20 cellular contexts compared by ENCODE assay signal in the genomic region with DNA sequence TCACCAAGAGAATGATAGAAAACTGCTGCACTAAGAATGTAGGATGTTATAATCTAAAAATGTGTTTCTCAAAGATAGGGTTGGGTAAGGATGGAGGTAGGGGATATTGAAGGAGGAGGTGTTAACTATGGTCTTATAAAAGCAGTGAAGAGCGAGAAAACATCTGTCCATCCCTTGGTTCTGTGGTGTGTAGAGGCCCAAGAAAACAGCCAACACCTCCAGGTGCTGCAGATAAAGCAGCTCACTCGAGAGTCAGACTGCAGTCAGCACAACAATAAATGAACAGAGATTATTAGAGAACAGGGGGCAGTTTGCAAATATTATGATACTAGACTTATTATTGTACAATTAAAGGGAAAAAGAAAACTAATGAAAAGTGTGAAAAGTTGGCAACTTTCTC.
A peak's percentile ranks its signal among the peaks of the same experiment; 100 is the strongest.
DNase-seq lines count a peak whose midpoint lies in the region; ATAC-seq, FAIRE-seq and TF ChIP-seq lines count a peak whose summit lies in the region.
"Had no signal": no experiment of that assay in that cellular context is flagged by ENCODE, and none has a peak within 500 bp of the region (broad histone marks: within the 10 kb centered on the region; RNA-seq: fewer than 3 reads in every experiment).

No MANE protein-coding gene starts in this region.

- peaks cover 70% of the 10 kb centered on the region; the same call in 1 of the 2 replicates for H3K79me2 ChIP-seq in OCI-LY7 (ENCODE audit: insufficient read depth, low read depth, low read length)

- H4K20me1 ChIP-seq in BLaER1: no peaks in the 10 kb centered on the region
- H4K20me1 ChIP-seq in OCI-LY7 (ENCODE audit: insufficient read depth, low read length): no peaks in the 10 kb centered on the region

- no peak overlapping the region for H3K4me3 ChIP-seq in BLaER1
- H3K4me3 ChIP-seq in OCI-LY7 (ENCODE audit: low read depth, low read length, poor library complexity, severe bottlenecking): no peak overlapping the region

- H3K27me3 ChIP-seq in BLaER1: no peaks in the 10 kb centered on the region
- H3K27me3 ChIP-seq: BE2C had no signal

- DNase-seq in Right ventricle myocardium inferior (ENCODE audit: missing footprints): peak; percentile 4
- DNase-seq in left cardiac atrium: no peak
- no peak for DNase-seq in GM18507 (ENCODE audit: extremely low spot score, insufficient read length, low read depth)
- DNase-seq in OCI-LY7 (ENCODE audit: low spot score): peak; percentile 39
- no peak for DNase-seq in osteocyte (ENCODE audit: extremely low spot score, unreplicated experiment)
- DNase-seq in erythroblast (lab: John Stamatoyannopoulos, UW): no peak
- DNase-seq in DMS53 (lab: John Stamatoyannopoulos, UW): no peak
- DNase-seq: BE2C; CD4-positive, alpha-beta memory T cell; DMS153; DMS79 treated with DMSO at 0.1 percent for 48 hours; EL; GOT3; H9; KBM-7 had no signal

- H3K36me3 Mint-ChIP-seq in osteocyte (ENCODE audit: unreplicated experiment): peaks cover 2% of the 10 kb centered on the region

- FAIRE-seq in GM18507 (lab: Jason Lieb, UNC): peak; percentile 9
- FAIRE-seq: GM12892, HepG2 had no signal

- peak overlapping the region; percentile 68 for H3K4me2 ChIP-seq in BLaER1
- peak overlapping the region; percentile 20; the same call in 1 of the 2 replicates for H3K4me2 ChIP-seq in OCI-LY7 (ENCODE audit: low read length)

- intact Hi-C loops in Right ventricle myocardium inferior (cut with DNase I) (no loop called here), left cardiac atrium (cut with DNase I) (no loop called here), OCI-LY7 (cut with micrococcal nuclease; ENCODE audit: unreplicated experiment) (no loop called here)

- H3K4me3 Mint-ChIP-seq in osteocyte (ENCODE audit: unreplicated experiment): no peak overlapping the region
- H3K4me3 Mint-ChIP-seq: CD14-positive monocyte; CD4-positive, alpha-beta memory T cell; H9; IgD-negative memory B cell had no signal

- H3K9ac ChIP-seq in BLaER1: peak overlapping the region; percentile 60; the same call in 1 of the 2 replicates

- no peak for TF ChIP-seq CTCF in OCI-LY7 (conservative IDR thresholded peaks at IDR 0.05; ENCODE audit: low read length)
- TF ChIP-seq CTCF in osteocyte (IDR thresholded peaks at IDR 0.05): no peak

- BruUV-seq in OCI-LY7 (replicated peaks; lab: Mats Ljungman, UMichigan): no TSS peak

- H3K36me3 ChIP-seq in BLaER1 (peaks cover 23% of the 10 kb centered on the region), OCI-LY7 (ENCODE audit: insufficient read depth, low read length) (peaks cover 47% of the 10 kb centered on the region)
- H3K36me3 ChIP-seq: BE2C had no signal

- peak overlapping the region; percentile 84 for H3K27ac ChIP-seq in BLaER1
- H3K27ac ChIP-seq in OCI-LY7 (ENCODE audit: low read depth, low read length, poor library complexity, severe bottlenecking): peak overlapping the region; percentile 44

- H3K27ac Mint-ChIP-seq in osteocyte (ENCODE audit: unreplicated experiment): no peak overlapping the region
- H3K27ac Mint-ChIP-seq: CD14-positive monocyte; CD4-positive, alpha-beta memory T cell; H9; IgD-negative memory B cell had no signal

- H3K9me2 ChIP-seq in OCI-LY7 (ENCODE audit: insufficient read depth, low read length): no peaks in the 10 kb centered on the region

- H3K9me3 ChIP-seq in BLaER1 (no peaks in the 10 kb centered on the region), OCI-LY7 (ENCODE audit: low read length) (no peaks in the 10 kb centered on the region; the same call in 1 of the 2 replicates)
- H3K9me3 ChIP-seq: BE2C had no signal

- peaks cover 13% of the 10 kb centered on the region for H3K4me1 Mint-ChIP-seq in osteocyte (ENCODE audit: unreplicated experiment)
- H3K4me1 Mint-ChIP-seq: CD14-positive monocyte, H9 had no signal

- no peaks in the 10 kb centered on the region for H3K27me3 Mint-ChIP-seq in osteocyte (ENCODE audit: unreplicated experiment)
- H3K27me3 Mint-ChIP-seq: CD4-positive, alpha-beta memory T cell; IgD-negative memory B cell had no signal

- H3K4me1 ChIP-seq in BLaER1: peaks cover 88% of the 10 kb centered on the region
- peaks cover 66% of the 10 kb centered on the region for H3K4me1 ChIP-seq in OCI-LY7 (ENCODE audit: insufficient read depth, low read length, poor library complexity, severe bottlenecking)

- ATAC-seq in Right ventricle myocardium inferior (no peak), left cardiac atrium (no peak)
- ATAC-seq: HepG2 had no signal

- no peak overlapping the region for H2AFZ ChIP-seq in OCI-LY7 (ENCODE audit: low read length)

- no peaks in the 10 kb centered on the region for H3K9me3 Mint-ChIP-seq in osteocyte (ENCODE audit: unreplicated experiment)
- H3K9me3 Mint-ChIP-seq: CD4-positive, alpha-beta memory T cell; H9; IgD-negative memory B cell had no signal

- CTCF ChIA-PET in OCI-LY7 (lab: Charles Lee; ENCODE audit: unreplicated experiment): no interaction called here

- POLR2A ChIA-PET in OCI-LY7 (lab: Charles Lee): interaction anchor here (4.6 kb wide), 1 partner anchor 17 kb away, joined by 29 read pairs; no protein-coding TSS in a partner anchor

- TF ChIP-seq POLR2A in erythroblast (IDR thresholded peaks at IDR 0.05; ENCODE audit: low read length): no peak

Comparison
In these comparisons a context has a peak if more than half of its experiments do, and no peak if none do; other contexts are left out.
1. DNase-seq: peak in Right ventricle myocardium inferior (single experiment) and OCI-LY7 (single experiment); none in left cardiac atrium (single experiment), GM18507 (single experiment), osteocyte (single experiment), erythroblast (0 of 2) and DMS53 (single experiment).